Comparison of ENCODE assay signal across 1 cellular context in the genomic region with DNA sequence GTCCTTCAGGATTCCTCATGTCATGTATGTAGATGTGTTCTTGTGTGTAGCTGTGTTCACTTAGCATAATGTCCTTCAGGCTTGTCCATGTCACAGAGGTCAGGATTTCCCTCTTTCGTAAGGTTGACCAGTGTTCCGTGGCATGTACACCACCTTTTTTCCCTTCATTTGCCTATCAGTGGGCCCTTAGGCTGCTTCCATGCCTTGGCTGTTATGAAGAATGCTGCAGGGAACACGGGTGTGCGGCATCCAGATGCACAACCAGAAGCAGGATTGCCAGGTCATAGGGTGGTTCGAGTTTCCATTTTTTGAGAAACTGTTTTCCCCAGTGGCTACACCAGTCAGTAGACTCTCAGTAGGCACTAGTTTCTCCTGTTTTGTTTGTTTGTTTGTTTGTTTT.
TF ChIP-seq lines count a peak whose summit lies in the region.

No MANE protein-coding gene starts in this region.

TF ChIP-seq in GM23338, 12 proteins besides CTCF, POLR2A, EP300 and RAD21 (continued from another document):
- no peak for TF ChIP-seq EZH2 (IDR thresholded peaks at IDR 0.05; ENCODE audit: low read depth, unreplicated experiment)
- no peak for TF ChIP-seq NANOG (IDR thresholded peaks at IDR 0.05; ENCODE audit: borderline replicate concordance)
